ENCODE assay signal across 25 cellular contexts in the genomic region with DNA sequence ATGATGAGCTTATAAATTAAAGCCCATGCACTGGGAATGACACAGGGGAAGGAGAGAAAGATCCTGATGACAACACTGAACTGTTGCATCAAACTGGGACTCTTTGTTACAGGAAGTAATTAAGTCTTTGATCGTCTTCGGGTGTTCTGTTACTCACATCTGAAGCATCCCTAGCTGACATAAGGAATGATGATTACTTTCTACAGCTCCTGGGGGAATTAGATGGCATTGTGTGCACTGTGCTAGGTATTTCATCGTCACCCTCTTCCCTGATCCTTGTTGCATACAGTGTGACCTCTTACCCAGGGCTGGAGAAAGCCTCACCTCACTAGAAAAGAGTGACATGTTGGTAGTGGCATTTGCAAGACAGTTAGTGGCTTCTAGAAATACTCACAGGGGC.
DNase-seq lines count a peak whose midpoint lies in the region; ATAC-seq, FAIRE-seq and TF ChIP-seq lines count a peak whose summit lies in the region.
"Had no signal": no experiment of that assay in that cellular context is flagged by ENCODE, and none has a peak within 500 bp of the region (broad histone marks: within the 10 kb centered on the region; RNA-seq: fewer than 3 reads in every experiment).

No MANE protein-coding gene starts in this region.

- H3K9ac ChIP-seq in keratinocyte (ENCODE audit: control insufficient read depth, extremely low read depth, insufficient read depth, low read length), result no peak overlapping the region

- H4K20me1 ChIP-seq in keratinocyte (ENCODE audit: control insufficient read depth, extremely low read depth, insufficient read depth, low read length), result no peaks in the 10 kb centered on the region

- FAIRE-seq in keratinocyte (lab: Jason Lieb, UNC), result peak; percentile 52
- FAIRE-seq: colon, frontal cortex had no signal

- DNase-seq in AG09309 (ENCODE audit: low read depth), result peak; percentile 14
- DNase-seq in HFFc6, result peak; percentile 25
- peak; percentile 14 for DNase-seq in amniotic epithelial cell (ENCODE audit: low read depth)
- no peak for DNase-seq in keratinocyte (ENCODE audit: low read depth, low spot score)
- no peak for DNase-seq in NK-92 treated with Interleukin-12 subunit alpha and Interleukin-12 subunit beta, amount 100 ng/mL, for 24 hours (lab: John Stamatoyannopoulos, UW)
- DNase-seq in NCI-H128 (lab: John Stamatoyannopoulos, UW; ENCODE audit: unreplicated experiment), result no peak
- DNase-seq: ACHN; activated CD4-positive, alpha-beta memory T cell treated with anti-CD3 and anti-CD28 coated beads, Interleukin-2, amount 10 ng/mL, durations not matched to agents 7 days and 5 days; activated naive CD4-positive, alpha-beta T cell treated with anti-CD3 and anti-CD28 coated beads, Interleukin-2, amount 10 ng/mL, durations not matched to agents 7 days and 5 days; activated T-cell treated with anti-CD3 and anti-CD28 coated beads, Interleukin-2, amount 50 U/mL, for 1 hour; CD4-positive, alpha-beta T cell; Kasumi-1; left colon; NCI-H1105 treated with DMSO at 0.1 percent for 48 hours; NCI-H2171; posterior cingulate gyrus; SJCRH30; T-helper 17 cell had no signal

- H2AFZ ChIP-seq in keratinocyte (ENCODE audit: control insufficient read depth, low read length), result no peak overlapping the region

- peaks cover 14% of the 10 kb centered on the region; the same call in 1 of the 2 replicates for H3K4me1 Mint-ChIP-seq in HFFc6 (ENCODE audit: low read depth)
- H3K4me1 Mint-ChIP-seq: activated CD4-positive, alpha-beta memory T cell treated with anti-CD3 and anti-CD28 coated beads, Interleukin-2, amount 10 ng/mL, durations not matched to agents 7 days and 5 days; activated naive CD4-positive, alpha-beta T cell treated with anti-CD3 and anti-CD28 coated beads, Interleukin-2, amount 10 ng/mL, durations not matched to agents 7 days and 5 days; mesothelial cell of epicardium; T-helper 17 cell had no signal

- H3K4me1 ChIP-seq in keratinocyte (ENCODE audit: control insufficient read depth, extremely low read depth, insufficient read depth, low read length), result no peaks in the 10 kb centered on the region

- H3K9me3 ChIP-seq in keratinocyte (ENCODE audit: control insufficient read depth, low read depth, low read length), result no peaks in the 10 kb centered on the region
- H3K9me3 ChIP-seq: SJCRH30 had no signal

- no peak for ATAC-seq in GM19467 (IDR thresholded peaks at IDR 0.05; ENCODE audit: unreplicated experiment)
- no peak for ATAC-seq in HG03045 (IDR thresholded peaks at IDR 0.05; ENCODE audit: unreplicated experiment)
- ATAC-seq: left colon; natural killer cell treated with Interleukin-12 subunit alpha and Interleukin-12 subunit beta and Interleukin-15 and Interleukin-18, amount 100 ng/mL, for 72 hours; T-helper 17 cell had no signal

- no peaks in the 10 kb centered on the region for H3K36me3 ChIP-seq in keratinocyte (ENCODE audit: control insufficient read depth in 2 of 2, extremely low read depth in 1 of 2, insufficient read depth in 2 of 2, low read length in 2 of 2)
- H3K36me3 ChIP-seq: SJCRH30 had no signal

- no peaks in the 10 kb centered on the region for H3K36me3 Mint-ChIP-seq in HFFc6 (ENCODE audit: low read depth)
- H3K36me3 Mint-ChIP-seq: activated naive CD4-positive, alpha-beta T cell treated with anti-CD3 and anti-CD28 coated beads, Interleukin-2, amount 10 ng/mL, durations not matched to agents 7 days and 5 days; mesothelial cell of epicardium; natural killer cell treated with Interleukin-12 subunit alpha and Interleukin-12 subunit beta and Interleukin-15 and Interleukin-18, amount 100 ng/mL, for 72 hours had no signal

- no peak overlapping the region for H3K27ac Mint-ChIP-seq in HFFc6
- H3K27ac Mint-ChIP-seq: activated CD4-positive, alpha-beta memory T cell treated with anti-CD3 and anti-CD28 coated beads, Interleukin-2, amount 10 ng/mL, durations not matched to agents 7 days and 5 days; activated naive CD4-positive, alpha-beta T cell treated with anti-CD3 and anti-CD28 coated beads, Interleukin-2, amount 10 ng/mL, durations not matched to agents 7 days and 5 days; CD4-positive, alpha-beta T cell; mesothelial cell of epicardium; natural killer cell treated with Interleukin-12 subunit alpha and Interleukin-12 subunit beta and Interleukin-15 and Interleukin-18, amount 100 ng/mL, for 72 hours; T-helper 17 cell had no signal

- no peaks in the 10 kb centered on the region for H3K79me2 ChIP-seq in keratinocyte (ENCODE audit: control insufficient read depth, insufficient read depth, low read length)

- H3K27me3 ChIP-seq in keratinocyte (ENCODE audit: control insufficient read depth, extremely low read depth, insufficient read depth, low read length), result peaks cover 11% of the 10 kb centered on the region
- H3K27me3 ChIP-seq: SJCRH30 had no signal

- no peak overlapping the region for H3K4me3 ChIP-seq in AG09309 (ENCODE audit: control insufficient read depth, low read depth, low read length)
- H3K4me3 ChIP-seq in keratinocyte (ENCODE audit: control insufficient read depth in 2 of 3, extremely low read depth in 1 of 3, insufficient read depth in 2 of 3, low read depth in 1 of 3, low read length in 3 of 3), result no peak overlapping the region
- H3K4me3 ChIP-seq: SJCRH30, smooth muscle cell had no signal

- peaks cover 29% of the 10 kb centered on the region for H3K27me3 Mint-ChIP-seq in HFFc6 (ENCODE audit: insufficient read depth)

- no peak overlapping the region for H3K27ac ChIP-seq in keratinocyte (ENCODE audit: control insufficient read depth, insufficient read depth, low read length)
- H3K27ac ChIP-seq: SJCRH30 had no signal

- no peak for TF ChIP-seq CTCF in AG09309 (IDR thresholded peaks at IDR 0.05; ENCODE audit: control insufficient read depth, insufficient read depth, low read depth, low read length, missing control alignments)
- TF ChIP-seq CTCF in HFFc6 (IDR thresholded peaks at IDR 0.05), result no peak
- TF ChIP-seq CTCF in keratinocyte (optimal IDR thresholded peaks at IDR 0.05 in 1 of 3, IDR thresholded peaks at IDR 0.05 in 1 of 3, conservative IDR thresholded peaks at IDR 0.05 in 1 of 3; ENCODE audit: extremely low read depth in 1 of 3, insufficient read depth in 2 of 3, low read length in 3 of 3), result no peak

- H3K9me1 ChIP-seq in keratinocyte (ENCODE audit: control insufficient read depth, extremely low read depth, insufficient read depth, low read length), result no peaks in the 10 kb centered on the region

- H3K4me3 Mint-ChIP-seq in HFFc6, result no peak overlapping the region
- H3K4me3 Mint-ChIP-seq: activated CD4-positive, alpha-beta memory T cell treated with anti-CD3 and anti-CD28 coated beads, Interleukin-2, amount 10 ng/mL, durations not matched to agents 7 days and 5 days; activated naive CD4-positive, alpha-beta T cell treated with anti-CD3 and anti-CD28 coated beads, Interleukin-2, amount 10 ng/mL, durations not matched to agents 7 days and 5 days; CD4-positive, alpha-beta T cell; mesothelial cell of epicardium; natural killer cell treated with Interleukin-12 subunit alpha and Interleukin-12 subunit beta and Interleukin-15 and Interleukin-18, amount 100 ng/mL, for 72 hours; T-helper 17 cell had no signal

- no peaks in the 10 kb centered on the region for H3K9me3 Mint-ChIP-seq in HFFc6
- H3K9me3 Mint-ChIP-seq: activated CD4-positive, alpha-beta memory T cell treated with anti-CD3 and anti-CD28 coated beads, Interleukin-2, amount 10 ng/mL, durations not matched to agents 7 days and 5 days; activated naive CD4-positive, alpha-beta T cell treated with anti-CD3 and anti-CD28 coated beads, Interleukin-2, amount 10 ng/mL, durations not matched to agents 7 days and 5 days; CD4-positive, alpha-beta T cell; mesothelial cell of epicardium; natural killer cell treated with Interleukin-12 subunit alpha and Interleukin-12 subunit beta and Interleukin-15 and Interleukin-18, amount 100 ng/mL, for 72 hours had no signal

- H3K4me2 ChIP-seq in keratinocyte (ENCODE audit: control insufficient read depth, extremely low read depth, insufficient read depth, low read depth, low read length), result no peak overlapping the region
- H3K4me2 ChIP-seq: smooth muscle cell had no signal

- dilution Hi-C loops in keratinocyte (cut with MboI; ENCODE audit: extremely low pct_ligation_motif_present, low sequenced_read_pairs), result no loop called here

Comparison
In these comparisons a context has a peak if more than half of its experiments do, and no peak if none do; other contexts are left out.
1. DNase-seq: peak in AG09309 (single experiment), HFFc6 (single experiment) and amniotic epithelial cell (single experiment); none in keratinocyte (single experiment), NK-92 treated with Interleukin-12 subunit alpha and Interleukin-12 subunit beta, amount 100 ng/mL, for 24 hours (single experiment) and NCI-H128 (single experiment).